ENCODE assay signal across 26 cellular contexts in the genomic region with DNA sequence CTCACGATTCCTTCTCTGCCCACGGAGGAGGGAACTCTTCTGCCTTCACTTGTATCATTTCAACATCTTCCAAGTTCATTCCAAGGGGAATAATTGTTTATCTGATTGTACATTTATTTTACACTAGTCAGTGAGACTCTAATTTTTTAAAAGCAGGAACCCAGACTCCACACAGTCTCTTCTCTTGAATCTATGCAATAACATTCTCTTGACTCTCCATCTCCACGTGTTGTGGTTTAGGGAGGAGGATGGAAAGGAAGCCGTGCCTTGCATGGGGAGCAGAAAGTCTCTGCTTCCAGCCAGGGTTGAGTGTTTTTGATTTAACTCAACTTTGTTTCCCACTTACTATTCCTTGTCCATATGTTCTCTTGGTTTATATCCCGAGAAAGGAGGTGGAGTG.
"Had no signal": no experiment of that assay in that cellular context is flagged by ENCODE, and none has a peak within 500 bp of the region (broad histone marks: within the 10 kb centered on the region; RNA-seq: fewer than 3 reads in every experiment).

No MANE protein-coding gene starts in this region.

- H3K9me3 Mint-ChIP-seq: dendritic cell treated with granulocyte-macrophage colony-stimulating factor and Interleukin-4, amounts not matched to agents 40 ng/mL and 50 ng/mL, for 4 days; immature natural killer cell; natural killer cell; type B pancreatic cell had no signal

- H3K9me3 ChIP-seq: colonic mucosa, esophagus muscularis mucosa, lower lobe of right lung, ovary, psoas muscle, stomach, testis, tibial artery had no signal

- H3K27ac ChIP-seq: colonic mucosa, esophagus muscularis mucosa, foreskin keratinocyte, heart right ventricle, lower lobe of right lung, ovary, psoas muscle, skin epidermis, stomach, testis, tibial artery had no signal

- H3K4me1 ChIP-seq: colonic mucosa, esophagus muscularis mucosa, psoas muscle, stomach, testis, tibial artery had no signal

- H3K36me3 ChIP-seq: colonic mucosa, esophagus muscularis mucosa, heart right ventricle, lower lobe of right lung, ovary, stomach, tibial artery had no signal

- H3K4me3 ChIP-seq: colonic mucosa, esophagus muscularis mucosa, heart right ventricle, lower lobe of right lung, ovary, psoas muscle, skin epidermis, stomach, testis, tibial artery had no signal

- H3K4me3 Mint-ChIP-seq: dendritic cell treated with granulocyte-macrophage colony-stimulating factor and Interleukin-4, amounts not matched to agents 40 ng/mL and 50 ng/mL, for 4 days; immature natural killer cell; natural killer cell; type B pancreatic cell had no signal

- H3K27ac Mint-ChIP-seq: dendritic cell treated with granulocyte-macrophage colony-stimulating factor and Interleukin-4, amounts not matched to agents 40 ng/mL and 50 ng/mL, for 4 days; natural killer cell; type B pancreatic cell had no signal

- ATAC-seq: foreskin keratinocyte, heart right ventricle, left ventricle myocardium superior, lower lobe of right lung, natural killer cell, psoas muscle, right cardiac atrium had no signal

- H3K27me3 Mint-ChIP-seq: dendritic cell treated with granulocyte-macrophage colony-stimulating factor and Interleukin-4, amounts not matched to agents 40 ng/mL and 50 ng/mL, for 4 days; type B pancreatic cell had no signal

- FAIRE-seq: keratinocyte had no signal

- H3K27me3 ChIP-seq: colonic mucosa, esophagus muscularis mucosa, foreskin keratinocyte, heart right ventricle, ovary, stomach, testis, tibial artery had no signal

- H3K36me3 Mint-ChIP-seq: natural killer cell had no signal

- DNase-seq: colonic mucosa; effector memory CD4-positive, alpha-beta T cell; foreskin keratinocyte; glutamatergic neuron; heart right ventricle; hippocampal formation; immature natural killer cell; left ventricle myocardium superior; lower lobe of right lung; natural killer cell; occipital lobe; ovary; posterior cingulate gyrus; psoas muscle; right cardiac atrium; stimulated activated CD4-positive, alpha-beta T cell treated with anti-CD3 and anti-CD28 coated beads, Interleukin-15, amount 100 ng/mL, for 24 hours; stimulated activated CD4-positive, alpha-beta T cell treated with anti-CD3 and anti-CD28 coated beads, Interleukin-2, amount 100 ng/mL, for 48 hours; stimulated activated naive CD4-positive, alpha-beta T cell; stomach; testis; tibial artery had no signal
